ENCODE assay signal across 8 cellular contexts in the genomic region with DNA sequence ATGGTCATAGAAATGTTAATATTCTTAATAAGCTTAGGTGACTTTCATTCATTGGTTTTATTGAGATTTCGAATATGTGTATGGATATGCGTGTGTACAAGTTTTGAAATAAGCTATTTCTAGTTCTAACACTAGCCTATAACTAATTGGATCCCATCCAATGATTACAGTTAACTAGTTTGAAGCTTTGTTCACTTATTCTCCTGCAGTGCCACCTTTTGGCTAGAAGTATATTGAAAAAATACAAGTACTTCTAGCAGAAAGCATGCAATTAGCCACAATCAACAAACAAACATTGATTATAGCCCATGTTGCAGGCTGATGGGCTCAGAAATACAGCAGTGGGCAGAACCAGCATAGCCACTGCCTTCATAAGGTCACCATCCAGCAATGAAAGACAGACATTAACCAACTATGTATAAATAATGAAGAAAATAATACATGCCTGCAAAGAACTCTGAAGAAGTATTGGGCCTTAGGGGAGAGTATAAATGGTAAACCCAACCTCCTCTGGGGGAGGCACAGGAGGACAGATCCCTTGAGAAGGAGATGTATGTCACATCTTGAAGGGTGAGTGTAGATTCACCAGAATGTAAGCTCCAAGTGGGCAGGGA. TPM values are rescaled to one million over a fixed set of nuclear protein-coding genes. Genes with fewer than 3 reads are reported as not detected.
DNase-seq lines count a peak whose midpoint lies in the region; ATAC-seq and TF ChIP-seq lines count a peak whose summit lies in the region.

No MANE protein-coding gene starts in this region.

- H3K36me3 ChIP-seq in left ventricle myocardium inferior (no peaks in the 10 kb centered on the region), parathyroid adenoma (ENCODE audit: control insufficient read depth, insufficient read depth, low read length) (no peaks in the 10 kb centered on the region)

- H3K4me3 ChIP-seq in left ventricle myocardium inferior (no peak overlapping the region), dorsolateral prefrontal cortex (no peak overlapping the region), parathyroid adenoma (ENCODE audit: low read depth, low read length) (no peak overlapping the region)

- H3K9ac ChIP-seq in parathyroid adenoma, result no peak overlapping the region

- intact Hi-C loops in left ventricle myocardium inferior (cut with micrococcal nuclease) (no loop called here), left cardiac atrium (cut with DNase I) (loop anchor here (2.0 to 10.0 kb wide), 4 partner anchors 300 to 592 kb away; no protein-coding TSS in a partner anchor), dorsolateral prefrontal cortex (cut with DNase I) (loop anchor here (2.0 to 10.0 kb wide), 3 partner anchors 592 to 1190 kb away; no protein-coding TSS in a partner anchor)

- no peak for DNase-seq in left ventricle myocardium inferior
- no peak for DNase-seq in left cardiac atrium
- peak; percentile 57 for DNase-seq in NCI-H69 (lab: John Stamatoyannopoulos, UW)
- DNase-seq in dorsolateral prefrontal cortex, result no peak
- no peak for DNase-seq in activated CD4-positive, CD25-positive, alpha-beta regulatory T cell treated with anti-CD3 and anti-CD28 coated beads, Interleukin-2, amount 50 U/mL, for 72 hours
- no peak for DNase-seq in activated effector memory CD4-positive, alpha-beta T cell treated with Interleukin-2 at 50 U/mL for 16 hours

- no peak overlapping the region for H3K4me2 ChIP-seq in parathyroid adenoma (ENCODE audit: low read length)

- no peak for ATAC-seq in left cardiac atrium
- no peak for ATAC-seq in GM19324 (IDR thresholded peaks at IDR 0.05; ENCODE audit: low FRiP score, unreplicated experiment)

- H3K9me3 ChIP-seq in left ventricle myocardium inferior (replicated peaks) (no peaks in the 10 kb centered on the region), parathyroid adenoma (ENCODE audit: control insufficient read depth, low read length) (no peaks in the 10 kb centered on the region)

- H2AFZ ChIP-seq in parathyroid adenoma, result no peak overlapping the region

- no peak overlapping the region for H3K27ac ChIP-seq in left ventricle myocardium inferior (replicated peaks)
- H3K27ac ChIP-seq in dorsolateral prefrontal cortex, result no peak overlapping the region
- no peak overlapping the region for H3K27ac ChIP-seq in parathyroid adenoma

- H3K27me3 ChIP-seq in left ventricle myocardium inferior (ENCODE audit: low read depth) (peaks cover 88% of the 10 kb centered on the region), dorsolateral prefrontal cortex (peaks cover 0 to 58% (median 19%) of the 10 kb centered on the region in 45 donors), parathyroid adenoma (ENCODE audit: control insufficient read depth, insufficient read depth, low read length) (no peaks in the 10 kb centered on the region)

- TF ChIP-seq CTCF in left ventricle myocardium inferior (IDR thresholded peaks at IDR 0.05; ENCODE audit: borderline replicate concordance), result peak; percentile 59
- TF ChIP-seq CTCF in dorsolateral prefrontal cortex (IDR thresholded peaks at IDR 0.05 in 54 of 56, conservative IDR thresholded peaks at IDR 0.05 in 2 of 56; ENCODE audit: low read depth in 1 of 56, partially characterized antibody in 56 of 56), result peak in 55 of 56 donors; percentile 30 to 87 (median 64)
- TF ChIP-seq CTCF in parathyroid adenoma (IDR thresholded peaks at IDR 0.05), result peak; percentile 20

- no peaks in the 10 kb centered on the region for H3K79me2 ChIP-seq in parathyroid adenoma

- peaks cover 4% of the 10 kb centered on the region for H3K4me1 ChIP-seq in left ventricle myocardium inferior
- no peaks in the 10 kb centered on the region for H3K4me1 ChIP-seq in parathyroid adenoma

RNA-seq across cellular contexts. Expression of a gene that starts 5.1 kb away (rescaled TPM):
- 0.33 TPM for total RNA-seq in left ventricle myocardium inferior
- 1 to 10 TPM; 1.7 to 2.1 TPM for total RNA-seq in left cardiac atrium
- 100 to 1,000 TPM in 1 of 120 experiments, 10 to 100 TPM in 109, 1 to 10 TPM in 10; 3.3 to 115 (median 29.1) TPM for total RNA-seq in dorsolateral prefrontal cortex
